13 cellular contexts compared by ENCODE assay signal in genomic region chr6:80438728-80439127, GRCh38.
A peak's percentile ranks its signal among the peaks of the same experiment; 100 is the strongest.
DNase-seq lines count a peak whose midpoint lies in the region; ATAC-seq and TF ChIP-seq lines count a peak whose summit lies in the region.
"Had no signal": no experiment of that assay in that cellular context is flagged by ENCODE, and none has a peak within 500 bp of the region (broad histone marks: within the 10 kb centered on the region; RNA-seq: fewer than 3 reads in every experiment).

No MANE protein-coding gene starts in this region.

- H3K27me3 Mint-ChIP-seq in chondrocyte (ENCODE audit: low read depth): no peaks in the 10 kb centered on the region

- DNase-seq in COLO829 (ENCODE audit: low spot score) (peak; percentile 7), M059J (ENCODE audit: low read depth) (peak; percentile 72), chondrocyte (ENCODE audit: low spot score) (no peak), myocyte (ENCODE audit: low read depth) (peak; percentile 38), G401 (ENCODE audit: low spot score) (no peak), NCI-H2107 treated with DMSO at 0.1 percent for 48 hours (lab: John Stamatoyannopoulos, UW; ENCODE audit: unreplicated experiment) (no peak), medulla oblongata (ENCODE audit: extremely low spot score) (no peak)
- DNase-seq: activated gamma-delta T cell; DMS153; effector memory CD4-positive, alpha-beta T cell; NCI-H82 had no signal

- in situ Hi-C loops in G401 (cut with HindIII; ENCODE audit: low sequenced_read_pairs): no loop called here

- H3K9me3 Mint-ChIP-seq in chondrocyte (ENCODE audit: low read depth): no peaks in the 10 kb centered on the region

- H3K4me1 Mint-ChIP-seq in chondrocyte (ENCODE audit: low read depth): peaks cover 31% of the 10 kb centered on the region

- H3K27ac Mint-ChIP-seq in chondrocyte (ENCODE audit: unreplicated experiment): peak overlapping the region; percentile 19

- ATAC-seq in GM18520 (IDR thresholded peaks at IDR 0.05; ENCODE audit: unreplicated experiment): no peak
- ATAC-seq: K562 had no signal

- no peak for TF ChIP-seq CTCF in chondrocyte (IDR thresholded peaks at IDR 0.05)

- no peak overlapping the region for H3K4me3 Mint-ChIP-seq in chondrocyte (ENCODE audit: unreplicated experiment)

- H3K36me3 Mint-ChIP-seq in chondrocyte (ENCODE audit: low read depth): peaks cover 2% of the 10 kb centered on the region

Comparison
In these comparisons a context has a peak if more than half of its experiments do, and no peak if none do; other contexts are left out.
1. DNase-seq: peak in COLO829 (single experiment), M059J (single experiment) and myocyte (single experiment); none in chondrocyte (single experiment), G401 (single experiment), NCI-H2107 treated with DMSO at 0.1 percent for 48 hours (single experiment) and medulla oblongata (single experiment).